Comparison of ENCODE assay signal across 8 cellular contexts in genomic region chr17:70168044-70168978, GRCh38. TPM values are rescaled to one million over a fixed set of nuclear protein-coding genes. Genes with fewer than 3 reads are reported as not detected.
DNase-seq lines count a peak whose midpoint lies in the region; ATAC-seq and TF ChIP-seq lines count a peak whose summit lies in the region.

No MANE protein-coding gene starts in this region.

- H3K36me3 ChIP-seq in ectodermal cell (ENCODE audit: control insufficient read depth, insufficient read depth, low read length) (no peaks in the 10 kb centered on the region), liver (ENCODE audit: control insufficient read depth in 4 of 4, insufficient read depth in 3 of 4, low read depth in 1 of 4, low read length in 3 of 4) (no peaks in the 10 kb centered on the region), stomach (no peaks in the 10 kb centered on the region)

- H3K4me1 ChIP-seq in ectodermal cell (ENCODE audit: control insufficient read depth, insufficient read depth, low read length) (no peaks in the 10 kb centered on the region), liver (ENCODE audit: control insufficient read depth in 4 of 4, insufficient read depth in 4 of 4, low read length in 3 of 4) (peaks cover 5 to 16% (median 8%) of the 10 kb centered on the region in 4 donors), stomach (peaks cover 4 to 35% (median 17%) of the 10 kb centered on the region in 4 donors)

- H3K27ac ChIP-seq in ectodermal cell (ENCODE audit: insufficient read depth, low read depth, low read length, poor library complexity, severe bottlenecking) (no peak overlapping the region), liver (ENCODE audit: low read depth in 1 of 2, low read length in 2 of 2) (peak overlapping the region; percentile 45 to 70), stomach (peak overlapping the region; percentile 77 to 95 (median 87))

- intact Hi-C loops in stomach (cut with DNase I; ENCODE audit: low total_unique reads): no loop called here

- H3K4me3 ChIP-seq in ectodermal cell (ENCODE audit: insufficient read depth, low read depth, low read length): peak overlapping the region; percentile 55
- H3K4me3 ChIP-seq in liver (ENCODE audit: low read depth in 1 of 3, low read length in 3 of 3): peak overlapping the region in 2 of 3 donors; percentile 36 to 58
- peak overlapping the region; percentile 51 to 77 (median 54) for H3K4me3 ChIP-seq in stomach

- no peaks in the 10 kb centered on the region for H3K9me3 ChIP-seq in ectodermal cell (ENCODE audit: control insufficient read depth, low read length)
- H3K9me3 ChIP-seq in liver (ENCODE audit: control insufficient read depth in 4 of 4, low read length in 3 of 4): no peaks in the 10 kb centered on the region
- H3K9me3 ChIP-seq in stomach: no peaks in the 10 kb centered on the region

- ATAC-seq in GM18909 (IDR thresholded peaks at IDR 0.05; ENCODE audit: poor library complexity, unreplicated experiment) (peak; percentile 24), HG03045 (IDR thresholded peaks at IDR 0.05; ENCODE audit: unreplicated experiment) (no peak)

- peaks cover 41% of the 10 kb centered on the region for H3K27me3 ChIP-seq in ectodermal cell (ENCODE audit: control insufficient read depth, insufficient read depth, low read length, poor library complexity, severe bottlenecking)
- peaks cover 0 to 5% (median 0%) of the 10 kb centered on the region in 4 donors for H3K27me3 ChIP-seq in liver (ENCODE audit: control insufficient read depth in 4 of 4, insufficient read depth in 4 of 4, low read length in 3 of 4)
- H3K27me3 ChIP-seq in stomach: peaks cover 0 to 20% (median 0%) of the 10 kb centered on the region in 3 donors

- H3K9ac ChIP-seq in liver (ENCODE audit: low read depth in 1 of 2, low read length in 2 of 2): peak overlapping the region in 1 of 2 donors; percentile 62

- TF ChIP-seq CTCF in liver (IDR thresholded peaks at IDR 0.05; ENCODE audit: low read depth, low read length, missing input control): peak; percentile 27
- peak in 5 of 7 experiments; percentile 43 to 53 (median 48) for TF ChIP-seq CTCF in stomach (IDR thresholded peaks at IDR 0.05)

- 1 to 2% methylated on average over 42 to 45 of the region's 45 CpGs for WGBS in ectodermal cell, 2 experiments
- WGBS in liver: 4% methylated on average over 45 of the region's 45 CpGs
- 1 to 3% (median 2%) methylated on average over 39 to 45 of the region's 45 CpGs for WGBS in stomach, 5 donors

- TF ChIP-seq POLR2A in stomach (IDR thresholded peaks at IDR 0.05): no peak

- peak; percentile 55 to 56 for TF ChIP-seq RAD21 in liver (IDR thresholded peaks at IDR 0.05)

- peak in 11 of 14 donors; percentile 62 to 94 (median 77) for DNase-seq in C1 segment of cervical spinal cord (lab: John Stamatoyannopoulos, UW)
- DNase-seq in HK-2 (ENCODE audit: unreplicated experiment): peak; percentile 61
- DNase-seq in SHP77 treated with DMSO at 0.1 percent for 48 hours (lab: John Stamatoyannopoulos, UW): peak; percentile 66
- DNase-seq in stomach: peak; percentile 71

- no peak for TF ChIP-seq EP300 in stomach (IDR thresholded peaks at IDR 0.05)

TF ChIP-seq in liver, 16 proteins besides CTCF, POLR2A, EP300 and RAD21:
- TF ChIP-seq ATF3 (IDR thresholded peaks at IDR 0.05) (no peak), SP1 (IDR thresholded peaks at IDR 0.05) (no peak), YY1 (IDR thresholded peaks at IDR 0.05) (no peak), FOXA2 (IDR thresholded peaks at IDR 0.05) (no peak), HNF4A (conservative IDR thresholded peaks at IDR 0.05) (no peak), GABPA (IDR thresholded peaks at IDR 0.05 in 1 of 2, conservative IDR thresholded peaks at IDR 0.05 in 1 of 2) (no peak), FOXA1 (IDR thresholded peaks at IDR 0.05) (no peak), TAF1 (conservative IDR thresholded peaks at IDR 0.05) (no peak), NR2F2 (IDR thresholded peaks at IDR 0.05) (no peak), JUND (IDR thresholded peaks at IDR 0.05) (no peak), HNF4G (IDR thresholded peaks at IDR 0.05) (no peak), RXRA (IDR thresholded peaks at IDR 0.05) (no peak)
- TF ChIP-seq, protein P1, sequence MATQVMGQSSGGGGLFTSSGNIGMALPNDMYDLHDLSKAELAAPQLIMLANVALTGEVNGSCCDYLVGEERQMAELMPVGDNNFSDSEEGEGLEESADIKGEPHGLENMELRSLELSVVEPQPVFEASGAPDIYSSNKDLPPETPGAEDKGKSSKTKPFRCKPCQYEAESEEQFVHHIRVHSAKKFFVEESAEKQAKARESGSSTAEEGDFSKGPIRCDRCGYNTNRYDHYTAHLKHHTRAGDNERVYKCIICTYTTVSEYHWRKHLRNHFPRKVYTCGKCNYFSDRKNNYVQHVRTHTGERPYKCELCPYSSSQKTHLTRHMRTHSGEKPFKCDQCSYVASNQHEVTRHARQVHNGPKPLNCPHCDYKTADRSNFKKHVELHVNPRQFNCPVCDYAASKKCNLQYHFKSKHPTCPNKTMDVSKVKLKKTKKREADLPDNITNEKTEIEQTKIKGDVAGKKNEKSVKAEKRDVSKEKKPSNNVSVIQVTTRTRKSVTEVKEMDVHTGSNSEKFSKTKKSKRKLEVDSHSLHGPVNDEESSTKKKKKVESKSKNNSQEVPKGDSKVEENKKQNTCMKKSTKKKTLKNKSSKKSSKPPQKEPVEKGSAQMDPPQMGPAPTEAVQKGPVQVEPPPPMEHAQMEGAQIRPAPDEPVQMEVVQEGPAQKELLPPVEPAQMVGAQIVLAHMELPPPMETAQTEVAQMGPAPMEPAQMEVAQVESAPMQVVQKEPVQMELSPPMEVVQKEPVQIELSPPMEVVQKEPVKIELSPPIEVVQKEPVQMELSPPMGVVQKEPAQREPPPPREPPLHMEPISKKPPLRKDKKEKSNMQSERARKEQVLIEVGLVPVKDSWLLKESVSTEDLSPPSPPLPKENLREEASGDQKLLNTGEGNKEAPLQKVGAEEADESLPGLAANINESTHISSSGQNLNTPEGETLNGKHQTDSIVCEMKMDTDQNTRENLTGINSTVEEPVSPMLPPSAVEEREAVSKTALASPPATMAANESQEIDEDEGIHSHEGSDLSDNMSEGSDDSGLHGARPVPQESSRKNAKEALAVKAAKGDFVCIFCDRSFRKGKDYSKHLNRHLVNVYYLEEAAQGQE (IDR thresholded peaks at IDR 0.05): no peak
- TF ChIP-seq, protein P2, sequence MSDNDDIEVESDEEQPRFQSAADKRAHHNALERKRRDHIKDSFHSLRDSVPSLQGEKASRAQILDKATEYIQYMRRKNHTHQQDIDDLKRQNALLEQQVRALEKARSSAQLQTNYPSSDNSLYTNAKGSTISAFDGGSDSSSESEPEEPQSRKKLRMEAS (IDR thresholded peaks at IDR 0.05): no peak
- TF ChIP-seq, protein P3, sequence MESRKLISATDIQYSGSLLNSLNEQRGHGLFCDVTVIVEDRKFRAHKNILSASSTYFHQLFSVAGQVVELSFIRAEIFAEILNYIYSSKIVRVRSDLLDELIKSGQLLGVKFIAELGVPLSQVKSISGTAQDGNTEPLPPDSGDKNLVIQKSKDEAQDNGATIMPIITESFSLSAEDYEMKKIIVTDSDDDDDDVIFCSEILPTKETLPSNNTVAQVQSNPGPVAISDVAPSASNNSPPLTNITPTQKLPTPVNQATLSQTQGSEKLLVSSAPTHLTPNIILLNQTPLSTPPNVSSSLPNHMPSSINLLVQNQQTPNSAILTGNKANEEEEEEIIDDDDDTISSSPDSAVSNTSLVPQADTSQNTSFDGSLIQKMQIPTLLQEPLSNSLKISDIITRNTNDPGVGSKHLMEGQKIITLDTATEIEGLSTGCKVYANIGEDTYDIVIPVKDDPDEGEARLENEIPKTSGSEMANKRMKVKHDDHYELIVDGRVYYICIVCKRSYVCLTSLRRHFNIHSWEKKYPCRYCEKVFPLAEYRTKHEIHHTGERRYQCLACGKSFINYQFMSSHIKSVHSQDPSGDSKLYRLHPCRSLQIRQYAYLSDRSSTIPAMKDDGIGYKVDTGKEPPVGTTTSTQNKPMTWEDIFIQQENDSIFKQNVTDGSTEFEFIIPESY (IDR thresholded peaks at IDR 0.05): no peak

RNA-seq across cellular contexts. Expression of gene KCNJ2, which starts 1.0 kb away (rescaled TPM):
- polyA plus RNA-seq in ectodermal cell (2013, experiment 1 of 4): 1.7 TPM
- polyA plus RNA-seq in ectodermal cell (2013, experiment 2 of 4): 2.0 TPM
- 1.5 TPM for polyA plus RNA-seq in ectodermal cell (2013, experiment 3 of 4)
- 1.5 TPM for polyA plus RNA-seq in ectodermal cell (2013, experiment 4 of 4)
- total RNA-seq in liver (1 to 10 TPM; 2.3 to 2.7 TPM), stomach (1 to 10 TPM; 2.0 to 6.4 (median 4.3) TPM)
- polyA plus RNA-seq in liver (under 1 TPM; 0.47 to 0.50 TPM), stomach (1 to 10 TPM in 1 of 3 donors, under 1 TPM in 1, not detected in 1; 0.31 to 2.3 TPM)
